In the genomic region with DNA sequence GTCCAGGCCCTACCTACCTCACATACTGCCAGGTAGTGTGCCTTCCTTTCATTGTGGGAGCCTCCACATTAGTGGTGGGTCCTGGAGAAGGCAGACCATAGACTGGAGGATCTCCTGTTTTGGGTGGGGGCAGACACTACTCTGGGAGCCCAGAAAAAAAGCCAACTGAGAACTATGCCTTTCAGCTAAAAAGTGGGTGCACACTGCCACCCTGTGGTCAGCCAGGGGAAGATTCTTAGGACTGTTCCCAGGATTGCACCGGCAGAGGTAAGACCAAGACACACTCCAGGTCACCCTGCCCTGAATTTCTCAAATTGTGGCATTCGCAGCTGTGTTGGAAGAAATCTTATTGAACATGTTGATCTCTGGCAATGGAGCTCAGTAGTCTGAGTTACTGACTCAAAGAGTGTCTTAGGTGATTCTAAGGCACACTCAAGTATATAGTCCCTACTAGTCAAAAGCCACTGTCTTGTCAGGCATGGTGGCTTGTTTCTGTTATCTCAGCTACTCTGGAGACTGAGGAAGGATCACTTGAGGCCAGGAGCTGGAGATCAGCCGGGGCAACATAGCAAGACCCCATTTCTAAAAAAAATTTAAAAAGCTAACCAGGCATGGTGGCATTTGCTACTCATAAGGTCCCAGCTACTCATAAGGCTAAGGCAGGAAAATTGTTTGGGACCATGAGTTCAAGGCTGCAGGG, we compare ENCODE assay signal across 8 cellular contexts. TPM values are rescaled to one million over a fixed set of nuclear protein-coding genes. Genes with fewer than 3 reads are reported as not detected.
A peak's percentile ranks its signal among the peaks of the same experiment; 100 is the strongest.
DNase-seq lines count a peak whose midpoint lies in the region; ATAC-seq and TF ChIP-seq lines count a peak whose summit lies in the region.

No MANE protein-coding gene starts in this region.

- peaks cover 14% of the 10 kb centered on the region for H3K27me3 Mint-ChIP-seq in activated CD4-positive, alpha-beta memory T cell treated with anti-CD3 and anti-CD28 coated beads for 36 hours
- H3K27me3 Mint-ChIP-seq in mesothelial cell of epicardium (ENCODE audit: low read depth) = peaks cover 38% of the 10 kb centered on the region

- peaks cover 10% of the 10 kb centered on the region for H3K27me3 ChIP-seq in effector memory CD4-positive, alpha-beta T cell (replicated peaks; ENCODE audit: control insufficient read depth, insufficient read depth, low read length, poor library complexity, severe bottlenecking)

- no peaks in the 10 kb centered on the region for H3K36me3 ChIP-seq in effector memory CD4-positive, alpha-beta T cell (ENCODE audit: control insufficient read depth, insufficient read depth, low read length)

- peaks cover 45% of the 10 kb centered on the region for H3K4me1 Mint-ChIP-seq in activated CD4-positive, alpha-beta memory T cell treated with anti-CD3 and anti-CD28 coated beads for 36 hours (ENCODE audit: low read depth)
- peaks cover 28% of the 10 kb centered on the region for H3K4me1 Mint-ChIP-seq in mesothelial cell of epicardium

- no peak overlapping the region for H3K27ac Mint-ChIP-seq in activated CD4-positive, alpha-beta memory T cell treated with anti-CD3 and anti-CD28 coated beads for 36 hours
- no peak overlapping the region for H3K27ac Mint-ChIP-seq in mesothelial cell of epicardium

- no peaks in the 10 kb centered on the region for H3K9me3 Mint-ChIP-seq in activated CD4-positive, alpha-beta memory T cell treated with anti-CD3 and anti-CD28 coated beads for 36 hours
- no peaks in the 10 kb centered on the region for H3K9me3 Mint-ChIP-seq in mesothelial cell of epicardium

- no peak overlapping the region for H3K4me3 ChIP-seq in effector memory CD4-positive, alpha-beta T cell (ENCODE audit: insufficient read depth, low read depth, low read length, poor library complexity, severe bottlenecking)

- intact Hi-C loops in activated CD4-positive, alpha-beta memory T cell treated with anti-CD3 and anti-CD28 coated beads for 36 hours (cut with micrococcal nuclease) = loop anchor here (1.0 to 10.0 kb wide), 2 partner anchors 21 to 309 kb away; a partner anchor contains a TSS

- peak; percentile 86 for TF ChIP-seq CTCF in mesothelial cell of epicardium (IDR thresholded peaks at IDR 0.05; ENCODE audit: unreplicated experiment)

- DNase-seq in DMS 273 (lab: John Stamatoyannopoulos, UW; ENCODE audit: unreplicated experiment) = peak; percentile 82
- DNase-seq in HEK293T (ENCODE audit: extremely low spot score) = peak; percentile 75
- DNase-seq in NCI-H748 treated with DMSO at 0.1 percent for 48 hours (lab: John Stamatoyannopoulos, UW) = peak; percentile 54
- DNase-seq in activated CD4-positive, alpha-beta memory T cell treated with anti-CD3 and anti-CD28 coated beads for 36 hours = peak; percentile 81
- DNase-seq in effector memory CD4-positive, alpha-beta T cell = peak; percentile 51 to 68 (median 54)
- peak in 1 of 2 experiments; percentile 74 for DNase-seq in mesothelial cell of epicardium (ENCODE audit: low spot score in 2 of 2, unreplicated experiment in 2 of 2)
- peak; percentile 37 to 51 for DNase-seq in stimulated activated CD8-positive, alpha-beta memory T cell treated with anti-CD3 and anti-CD28 coated beads, Interleukin-4, amount 100 ng/mL, for 4 hours (ENCODE audit: low read depth in 2 of 2, low spot score in 1 of 2)

- CTCF ChIA-PET in HEK293T (lab: Yijun Ruan, JAX) = interaction anchor here (0.6 to 3.7 kb wide), 9 partner anchors 10 to 67 kb away, joined by 3 to 15 read pairs (median 4); a partner anchor contains a TSS
- CTCF ChIA-PET in activated CD4-positive, alpha-beta memory T cell treated with anti-CD3 and anti-CD28 coated beads for 36 hours (lab: Charles Lee) = interaction anchor here (0.6 to 8.0 kb wide), 30 partner anchors 10 to 1111 kb away, joined by 3 to 135 read pairs (median 5); a partner anchor contains a TSS

- ATAC-seq in HG03439 (IDR thresholded peaks at IDR 0.05; ENCODE audit: unreplicated experiment) = no peak

- peaks cover 37% of the 10 kb centered on the region for H3K4me1 ChIP-seq in effector memory CD4-positive, alpha-beta T cell (ENCODE audit: control insufficient read depth, insufficient read depth, low read length, poor library complexity, severe bottlenecking)

- no peak overlapping the region for H3K4me3 Mint-ChIP-seq in activated CD4-positive, alpha-beta memory T cell treated with anti-CD3 and anti-CD28 coated beads for 36 hours
- H3K4me3 Mint-ChIP-seq in mesothelial cell of epicardium = no peak overlapping the region

- H3K36me3 Mint-ChIP-seq in activated CD4-positive, alpha-beta memory T cell treated with anti-CD3 and anti-CD28 coated beads for 36 hours = peaks cover 20% of the 10 kb centered on the region
- peaks cover 2% of the 10 kb centered on the region for H3K36me3 Mint-ChIP-seq in mesothelial cell of epicardium

- POLR2A ChIA-PET in HEK293T (lab: Yijun Ruan, JAX) = interaction anchor here (1.0 to 6.0 kb wide), 2 partner anchors 12 to 22 kb away, joined by 6 to 67 read pairs; a partner anchor contains a TSS
- POLR2A ChIA-PET in activated CD4-positive, alpha-beta memory T cell treated with anti-CD3 and anti-CD28 coated beads for 36 hours (lab: Charles Lee) = interaction anchor here (0.7 to 1.3 kb wide), 4 partner anchors 13 to 438 kb away, joined by 3 to 5 read pairs (median 4); a partner anchor contains a TSS

- no peaks in the 10 kb centered on the region for H3K9me3 ChIP-seq in effector memory CD4-positive, alpha-beta T cell (ENCODE audit: control insufficient read depth, low read length)

- H3K27ac ChIP-seq in effector memory CD4-positive, alpha-beta T cell (ENCODE audit: insufficient read depth, low read length, poor library complexity, severe bottlenecking) = no peak overlapping the region

TF ChIP-seq in HEK293T, 16 proteins besides CTCF, POLR2A, EP300 and RAD21:
- no peak for TF ChIP-seq ARNT (IDR thresholded peaks at IDR 0.05)
- no peak for TF ChIP-seq FOXM1 (IDR thresholded peaks at IDR 0.05; ENCODE audit: borderline replicate concordance)
- no peak for TF ChIP-seq SUZ12 (IDR thresholded peaks at IDR 0.05)
- TF ChIP-seq ZNF384 (IDR thresholded peaks at IDR 0.05) = no peak
- no peak for TF ChIP-seq BHLHE40 (IDR thresholded peaks at IDR 0.05; ENCODE audit: borderline replicate concordance)
- TF ChIP-seq L3MBTL2 (conservative IDR thresholded peaks at IDR 0.05) = no peak
- no peak for TF ChIP-seq FOXA1 (IDR thresholded peaks at IDR 0.05)
- TF ChIP-seq TARDBP (IDR thresholded peaks at IDR 0.05) = no peak
- TF ChIP-seq CTBP1 (IDR thresholded peaks at IDR 0.05; ENCODE audit: borderline replicate concordance) = no peak
- TF ChIP-seq SP1 (IDR thresholded peaks at IDR 0.05) = no peak
- TF ChIP-seq, protein P1, sequence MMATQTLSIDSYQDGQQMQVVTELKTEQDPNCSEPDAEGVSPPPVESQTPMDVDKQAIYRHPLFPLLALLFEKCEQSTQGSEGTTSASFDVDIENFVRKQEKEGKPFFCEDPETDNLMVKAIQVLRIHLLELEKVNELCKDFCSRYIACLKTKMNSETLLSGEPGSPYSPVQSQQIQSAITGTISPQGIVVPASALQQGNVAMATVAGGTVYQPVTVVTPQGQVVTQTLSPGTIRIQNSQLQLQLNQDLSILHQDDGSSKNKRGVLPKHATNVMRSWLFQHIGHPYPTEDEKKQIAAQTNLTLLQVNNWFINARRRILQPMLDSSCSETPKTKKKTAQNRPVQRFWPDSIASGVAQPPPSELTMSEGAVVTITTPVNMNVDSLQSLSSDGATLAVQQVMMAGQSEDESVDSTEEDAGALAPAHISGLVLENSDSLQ (IDR thresholded peaks at IDR 0.05) = no peak
- no peak for TF ChIP-seq FOXK2 (IDR thresholded peaks at IDR 0.05)
- no peak for TF ChIP-seq HDGF (IDR thresholded peaks at IDR 0.05; ENCODE audit: borderline replicate concordance)
- TF ChIP-seq NFRKB (IDR thresholded peaks at IDR 0.05) = no peak
- TF ChIP-seq ELF4 (IDR thresholded peaks at IDR 0.05) = no peak

RNA-seq across cellular contexts. Expression of a gene that starts 3.6 kb away (rescaled TPM):
- total RNA-seq in activated CD4-positive, alpha-beta memory T cell treated with anti-CD3 and anti-CD28 coated beads for 36 hours = 10 to 100 TPM; 65.9 to 67.6 TPM
- total RNA-seq in mesothelial cell of epicardium = 58.8 to 61.6 TPM (median 59.9 TPM) in 3 replicates

RNA-seq across cellular contexts. Expression of a gene that starts 5.1 kb away (rescaled TPM):
- total RNA-seq in activated CD4-positive, alpha-beta memory T cell treated with anti-CD3 and anti-CD28 coated beads for 36 hours = under 1 TPM; 0.14 to 0.17 TPM
- total RNA-seq in mesothelial cell of epicardium = 0.42 to 0.80 TPM in 2 of 3 replicates, not detected in the other

RNA-seq across cellular contexts. Expression of a gene that starts 12.5 kb away (rescaled TPM):
- total RNA-seq in activated CD4-positive, alpha-beta memory T cell treated with anti-CD3 and anti-CD28 coated beads for 36 hours = 10 to 100 TPM; 56.0 to 59.2 TPM
- 82.7 to 95.2 TPM (median 88.5 TPM) in 3 replicates for total RNA-seq in mesothelial cell of epicardium

RNA-seq across cellular contexts. Expression of a gene that starts 13.7 kb away (rescaled TPM):
- 10 to 100 TPM; 85.3 to 87.3 TPM for total RNA-seq in activated CD4-positive, alpha-beta memory T cell treated with anti-CD3 and anti-CD28 coated beads for 36 hours
- total RNA-seq in mesothelial cell of epicardium = 76.7 to 80.1 TPM (median 77.1 TPM) in 3 replicates

RNA-seq across cellular contexts. Expression of a gene that starts 18.0 kb away (rescaled TPM):
- 10 to 100 TPM; 19.3 to 22.1 TPM for total RNA-seq in activated CD4-positive, alpha-beta memory T cell treated with anti-CD3 and anti-CD28 coated beads for 36 hours
- total RNA-seq in mesothelial cell of epicardium = 112 to 114 TPM (median 113 TPM) in 3 replicates
